In genomic region chr13:102361113-102361512, GRCh38 we compare ENCODE assay signal across 39 cellular contexts. TPM values are rescaled to one million over a fixed set of nuclear protein-coding genes. Genes with fewer than 3 reads are reported as not detected.
"Had no signal": no experiment of that assay in that cellular context is flagged by ENCODE, and none has a peak within 500 bp of the region (broad histone marks: within the 10 kb centered on the region; RNA-seq: fewer than 3 reads in every experiment).

No MANE protein-coding gene starts in this region.

- H3K4me3 ChIP-seq: adrenal gland, body of pancreas, breast epithelium, cardiac muscle cell had no signal

- DNase-seq: activated B cell treated with CpG ODN at 0.5 μM for 24 hours; activated CD4-positive, alpha-beta memory T cell treated with anti-CD3 and anti-CD28 coated beads for 36 hours; activated CD4-positive, alpha-beta T cell treated with anti-CD3 and anti-CD28 coated beads for 4 hours; activated CD4-positive, alpha-beta T cell treated with anti-CD3 and anti-CD28 coated beads, Interleukin-2, amount 10 ng/mL, durations not matched to agents 24 days and 14 days; activated CD4-positive, alpha-beta T cell treated with anti-CD3 and anti-CD28 coated beads, Interleukin-2, amount 50 U/mL, for 1 hour; activated CD4-positive, alpha-beta T cell treated with anti-CD3 and anti-CD28 coated beads, Interleukin-2, amount 50 U/mL, for 4 hours; activated CD4-positive, CD25-positive, alpha-beta regulatory T cell treated with anti-CD3 and anti-CD28 coated beads, Interleukin-2, amount 50 U/mL, for 72 hours; activated CD8-positive, alpha-beta memory T cell treated with anti-CD3 and anti-CD28 coated beads, Interleukin-2, amount 50 U/mL, for 4 hours; activated CD8-positive, alpha-beta T cell treated with anti-CD3 and anti-CD28 coated beads for 36 hours; activated effector memory CD4-positive, alpha-beta T cell treated with anti-CD3 and anti-CD28 coated beads, Interleukin-2, amount 50 U/mL, for 16 hours; activated gamma-delta T cell treated with Interleukin-2 at 50 U/mL for 16 hours; activated naive CD4-positive, alpha-beta T cell; activated naive CD4-positive, alpha-beta T cell treated with anti-CD3 and anti-CD28 coated beads for 36 hours; activated naive CD4-positive, alpha-beta T cell treated with anti-CD3 and anti-CD28 coated beads, Interleukin-2, amount 50 U/mL, for 16 hours; activated naive CD8-positive, alpha-beta T cell treated with anti-CD3 and anti-CD28 coated beads for 36 hours; activated T-cell treated with anti-CD3 and anti-CD28 coated beads for 4 hours; activated T-cell treated with anti-CD3 and anti-CD28 coated beads, Interleukin-2, amount 50 U/mL, for 1 hour; activated T-cell treated with anti-CD3 and anti-CD28 coated beads, Interleukin-2, amount 50 U/mL, for 4 hours; activated T-cell treated with anti-CD3 and anti-CD28 coated beads, Interleukin-2, amount 50 U/mL, for 72 hours; adrenal gland; amniotic stem cell; aorta; body of pancreas; brain microvascular endothelial cell; T-helper 1 cell; T-helper 2 cell; T-helper 9 cell had no signal

- H3K36me3 ChIP-seq: adrenal gland, brain microvascular endothelial cell, breast epithelium, cardiac muscle cell had no signal

- H3K27ac Mint-ChIP-seq: activated B cell treated with CpG ODN at 0.5 μM for 24 hours; activated CD4-positive, alpha-beta memory T cell treated with anti-CD3 and anti-CD28 coated beads for 36 hours; activated CD4-positive, alpha-beta T cell treated with anti-CD3 and anti-CD28 coated beads, Interleukin-2, amount 10 ng/mL, durations not matched to agents 24 days and 14 days; activated CD8-positive, alpha-beta T cell treated with anti-CD3 and anti-CD28 coated beads for 36 hours; activated naive CD4-positive, alpha-beta T cell treated with anti-CD3 and anti-CD28 coated beads for 36 hours; activated naive CD4-positive, alpha-beta T cell treated with anti-CD3 and anti-CD28 coated beads, Interleukin-2, amount 50 U/mL, for 72 hours; activated naive CD8-positive, alpha-beta T cell treated with anti-CD3 and anti-CD28 coated beads for 36 hours; activated T-cell treated with anti-CD3 and anti-CD28 coated beads, Interleukin-2, amount 50 U/mL, for 72 hours; activated T-helper 1 cell treated with anti-CD3 and anti-CD28 coated beads, Interleukin-12 subunit alpha, Interleukin-12 subunit beta, Interleukin-2, Interleukin-4 antibody, amounts not matched to agents 30 ng/mL and 10 ng/mL and 1 ng/mL, durations not matched to agents 14 hours and 24 hours and 36 hours; activated T-helper 17 cell treated with anti-CD3 and anti-CD28 coated beads, Interleukin-2, amount 50 U/mL, for 72 hours; T-helper 1 cell treated with Interleukin-12 subunit alpha and Interleukin-12 subunit beta and Interleukin-4 antibody, amounts not matched to agents 30 μg/mL and 1 μg/mL, for 36 hours; T-helper 2 cell treated with Interferon-gamma antibody and Interleukin-4, amounts not matched to agents 5 μg/mL and 100 μg/mL, for 36 hours had no signal

- H3K4me1 ChIP-seq: adrenal gland, body of pancreas, breast epithelium had no signal

- FAIRE-seq: astrocyte, TTC549 had no signal

- H3K4me3 Mint-ChIP-seq: activated B cell treated with CpG ODN at 0.5 μM for 24 hours; activated CD4-positive, alpha-beta memory T cell treated with anti-CD3 and anti-CD28 coated beads for 36 hours; activated CD4-positive, alpha-beta T cell treated with anti-CD3 and anti-CD28 coated beads, Interleukin-2, amount 10 ng/mL, durations not matched to agents 24 days and 14 days; activated CD8-positive, alpha-beta T cell treated with anti-CD3 and anti-CD28 coated beads for 36 hours; activated naive CD4-positive, alpha-beta T cell treated with anti-CD3 and anti-CD28 coated beads for 36 hours; activated naive CD8-positive, alpha-beta T cell treated with anti-CD3 and anti-CD28 coated beads for 36 hours; activated T-cell treated with anti-CD3 and anti-CD28 coated beads, Interleukin-2, amount 50 U/mL, for 4 hours; activated T-cell treated with anti-CD3 and anti-CD28 coated beads, Interleukin-2, amount 50 U/mL, for 72 hours; activated T-helper 1 cell treated with anti-CD3 and anti-CD28 coated beads, Interleukin-12 subunit alpha, Interleukin-12 subunit beta, Interleukin-2, Interleukin-4 antibody, amounts not matched to agents 30 ng/mL and 10 ng/mL and 1 ng/mL, durations not matched to agents 14 hours and 24 hours and 36 hours; activated T-helper 17 cell treated with anti-CD3 and anti-CD28 coated beads, Interleukin-2, amount 50 U/mL, for 72 hours; central memory CD8-positive, alpha-beta T cell; T-helper 1 cell treated with Interleukin-12 subunit alpha and Interleukin-12 subunit beta and Interleukin-4 antibody, amounts not matched to agents 30 μg/mL and 1 μg/mL, for 36 hours; T-helper 2 cell treated with Interferon-gamma antibody and Interleukin-4, amounts not matched to agents 5 μg/mL and 100 μg/mL, for 36 hours had no signal

- H3K9me3 Mint-ChIP-seq: activated B cell treated with CpG ODN at 0.5 μM for 24 hours; activated CD4-positive, alpha-beta memory T cell treated with anti-CD3 and anti-CD28 coated beads for 36 hours; activated CD4-positive, alpha-beta T cell treated with anti-CD3 and anti-CD28 coated beads, Interleukin-2, amount 10 ng/mL, durations not matched to agents 24 days and 14 days; activated CD8-positive, alpha-beta T cell treated with anti-CD3 and anti-CD28 coated beads for 36 hours; activated naive CD4-positive, alpha-beta T cell treated with anti-CD3 and anti-CD28 coated beads for 36 hours; activated naive CD4-positive, alpha-beta T cell treated with anti-CD3 and anti-CD28 coated beads, Interleukin-2, amount 50 U/mL, for 72 hours; activated naive CD8-positive, alpha-beta T cell treated with anti-CD3 and anti-CD28 coated beads for 36 hours; activated T-cell treated with anti-CD3 and anti-CD28 coated beads, Interleukin-2, amount 50 U/mL, for 4 hours; activated T-cell treated with anti-CD3 and anti-CD28 coated beads, Interleukin-2, amount 50 U/mL, for 72 hours; activated T-helper 1 cell treated with anti-CD3 and anti-CD28 coated beads, Interleukin-12 subunit alpha, Interleukin-12 subunit beta, Interleukin-2, Interleukin-4 antibody, amounts not matched to agents 30 ng/mL and 10 ng/mL and 1 ng/mL, durations not matched to agents 14 hours and 24 hours and 36 hours; activated T-helper 17 cell treated with anti-CD3 and anti-CD28 coated beads, Interleukin-2, amount 50 U/mL, for 72 hours; central memory CD8-positive, alpha-beta T cell; T-helper 1 cell treated with Interleukin-12 subunit alpha and Interleukin-12 subunit beta and Interleukin-4 antibody, amounts not matched to agents 30 μg/mL and 1 μg/mL, for 36 hours; T-helper 2 cell treated with Interferon-gamma antibody and Interleukin-4, amounts not matched to agents 5 μg/mL and 100 μg/mL, for 36 hours had no signal

- ATAC-seq: activated CD8-positive, alpha-beta T cell treated with anti-CD3 and anti-CD28 coated beads for 36 hours; activated naive CD4-positive, alpha-beta T cell treated with anti-CD3 and anti-CD28 coated beads, Interleukin-2, amount 50 U/mL, for 72 hours; activated T-cell treated with anti-CD3 and anti-CD28 coated beads, Interleukin-2, amount 50 U/mL, for 4 hours; activated T-cell treated with anti-CD3 and anti-CD28 coated beads, Interleukin-2, amount 50 U/mL, for 72 hours; activated T-helper 17 cell treated with anti-CD3 and anti-CD28 coated beads, Interleukin-2, amount 50 U/mL, for 72 hours; body of pancreas had no signal

- H3K27ac ChIP-seq: adrenal gland, body of pancreas, brain microvascular endothelial cell, breast epithelium, cardiac muscle cell, VCaP had no signal

- H3K36me3 Mint-ChIP-seq: activated CD4-positive, alpha-beta memory T cell treated with anti-CD3 and anti-CD28 coated beads for 36 hours; activated naive CD4-positive, alpha-beta T cell treated with anti-CD3 and anti-CD28 coated beads, Interleukin-2, amount 50 U/mL, for 72 hours; activated naive CD8-positive, alpha-beta T cell treated with anti-CD3 and anti-CD28 coated beads for 36 hours had no signal

- H3K9me3 ChIP-seq: adrenal gland, body of pancreas, breast epithelium had no signal

- H3K4me1 Mint-ChIP-seq: activated B cell treated with CpG ODN at 0.5 μM for 24 hours; activated CD4-positive, alpha-beta T cell treated with anti-CD3 and anti-CD28 coated beads, Interleukin-2, amount 10 ng/mL, durations not matched to agents 24 days and 14 days; activated naive CD8-positive, alpha-beta T cell treated with anti-CD3 and anti-CD28 coated beads for 36 hours; activated T-helper 17 cell treated with anti-CD3 and anti-CD28 coated beads, Interleukin-2, amount 50 U/mL, for 72 hours; central memory CD8-positive, alpha-beta T cell had no signal

- H3K27me3 ChIP-seq: adrenal gland, body of pancreas, brain microvascular endothelial cell, breast epithelium, cardiac muscle cell had no signal

RNA-seq across cellular contexts. Expression of gene FGF14, which starts 40.7 kb away (rescaled TPM):
- total RNA-seq: activated B cell treated with CpG ODN at 0.5 μM for 24 hours; activated CD4-positive, alpha-beta memory T cell treated with anti-CD3 and anti-CD28 coated beads for 36 hours; activated CD4-positive, alpha-beta T cell treated with anti-CD3 and anti-CD28 coated beads, Interleukin-2, amount 10 ng/mL, durations not matched to agents 24 days and 14 days; activated CD8-positive, alpha-beta memory T cell treated with anti-CD3 and anti-CD28 coated beads for 36 hours; activated CD8-positive, alpha-beta T cell treated with anti-CD3 and anti-CD28 coated beads for 36 hours; activated naive CD4-positive, alpha-beta T cell treated with anti-CD3 and anti-CD28 coated beads for 36 hours; activated naive CD4-positive, alpha-beta T cell treated with anti-CD3 and anti-CD28 coated beads, Interleukin-2, amount 50 U/mL, for 72 hours; activated naive CD8-positive, alpha-beta T cell treated with anti-CD3 and anti-CD28 coated beads for 36 hours; activated T-cell treated with anti-CD3 and anti-CD28 coated beads, Interleukin-2, amount 50 U/mL, for 4 hours; activated T-helper 1 cell treated with anti-CD3 and anti-CD28 coated beads, Interleukin-12 subunit alpha, Interleukin-12 subunit beta, Interleukin-2, Interleukin-4 antibody, amounts not matched to agents 30 ng/mL and 10 ng/mL and 1 ng/mL, durations not matched to agents 14 hours and 24 hours and 36 hours; activated T-helper 17 cell treated with anti-CD3 and anti-CD28 coated beads, Interleukin-2, amount 50 U/mL, for 72 hours; cardiac muscle cell had no signal
- polyA plus RNA-seq: cardiac muscle cell had no signal
